Comparison of ENCODE assay signal across 22 cellular contexts in the genomic region with DNA sequence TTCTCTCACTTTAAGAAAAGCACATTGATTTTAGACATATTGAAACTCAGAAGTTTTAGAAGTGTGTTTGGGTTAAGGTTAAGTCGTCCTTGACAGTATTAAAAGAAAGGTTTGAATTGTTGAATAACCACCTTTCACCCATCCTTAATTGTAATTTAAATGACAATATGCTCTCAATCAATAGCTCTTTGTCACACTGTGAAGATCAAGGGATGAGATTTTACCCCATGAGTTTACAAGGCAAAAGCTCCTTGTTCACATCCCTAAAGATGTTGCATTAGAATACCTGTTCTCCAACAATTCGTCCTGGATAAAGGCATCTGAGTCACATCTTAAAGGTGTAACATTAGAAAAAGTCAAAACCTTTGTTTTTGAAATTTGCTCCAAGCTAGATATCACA.
"Had no signal": no experiment of that assay in that cellular context is flagged by ENCODE, and none has a peak within 500 bp of the region (broad histone marks: within the 10 kb centered on the region; RNA-seq: fewer than 3 reads in every experiment).

No MANE protein-coding gene starts in this region.

- H3K4me3 Mint-ChIP-seq: memory B cell; mesothelial cell of epicardium; naive B cell; natural killer cell treated with Interleukin-12 subunit alpha and Interleukin-12 subunit beta and Interleukin-15 and Interleukin-18, amount 100 ng/mL, for 72 hours; neural crest cell; stimulated activated memory B cell treated with anti-CD40 and anti-IgM and Interleukin-4, amounts not matched to agents 10 μg/mL and 1 μg/mL and 100 μg/mL, for 72 hours had no signal

- H2AFZ ChIP-seq: parathyroid adenoma had no signal

- H3K27ac ChIP-seq: parathyroid adenoma, right lobe of liver, testis, tibial nerve, upper lobe of left lung had no signal

- H3K9me3 Mint-ChIP-seq: memory B cell; mesothelial cell of epicardium; natural killer cell treated with Interleukin-12 subunit alpha and Interleukin-12 subunit beta and Interleukin-15 and Interleukin-18, amount 100 ng/mL, for 72 hours; neural crest cell; stimulated activated memory B cell treated with anti-CD40 and anti-IgM and Interleukin-4, amounts not matched to agents 10 μg/mL and 1 μg/mL and 100 μg/mL, for 72 hours had no signal

- H3K4me1 Mint-ChIP-seq: memory B cell; naive B cell; stimulated activated memory B cell treated with anti-CD40 and anti-IgM and Interleukin-4, amounts not matched to agents 10 μg/mL and 1 μg/mL and 100 μg/mL, for 72 hours had no signal

- H3K4me1 ChIP-seq: parathyroid adenoma, right lobe of liver, testis, tibial nerve had no signal

- H3K9me3 ChIP-seq: mucosa of descending colon, right lobe of liver, testis, tibial nerve, upper lobe of left lung had no signal

- DNase-seq: cerebellar nuclear complex; cortex of kidney; kidney; mucosa of descending colon; naive B cell; right lobe of liver; small intestine; stimulated activated CD4-positive, alpha-beta T cell treated with anti-CD3 and anti-CD28 coated beads, Interleukin-15, amount 100 ng/mL, for 24 hours; stimulated activated CD4-positive, alpha-beta T cell treated with anti-CD3 and anti-CD28 coated beads, Interleukin-4, amount 100 ng/mL, for 24 hours; stimulated activated naive CD8-positive, alpha-beta T cell treated with anti-CD3 and anti-CD28 coated beads, Interleukin-15, Interleukin-2, amounts not matched to agents 100 U/mL and 50 U/mL, for 24 hours; testis; upper lobe of left lung had no signal

- H3K79me2 ChIP-seq: parathyroid adenoma had no signal

- H3K36me3 Mint-ChIP-seq: memory B cell; mesothelial cell of epicardium; naive B cell; natural killer cell treated with Interleukin-12 subunit alpha and Interleukin-12 subunit beta and Interleukin-15 and Interleukin-18, amount 100 ng/mL, for 72 hours; stimulated activated memory B cell treated with anti-CD40 and anti-IgM and Interleukin-4, amounts not matched to agents 10 μg/mL and 1 μg/mL and 100 μg/mL, for 72 hours had no signal

- H3K9ac ChIP-seq: parathyroid adenoma had no signal

- H3K27ac Mint-ChIP-seq: memory B cell; mesothelial cell of epicardium; naive B cell; natural killer cell treated with Interleukin-12 subunit alpha and Interleukin-12 subunit beta and Interleukin-15 and Interleukin-18, amount 100 ng/mL, for 72 hours; progenitor cell of endocrine pancreas; stimulated activated memory B cell treated with anti-CD40 and anti-IgM and Interleukin-4, amounts not matched to agents 10 μg/mL and 1 μg/mL and 100 μg/mL, for 72 hours had no signal

- H3K4me3 ChIP-seq: lung, mucosa of descending colon, right lobe of liver, testis, tibial nerve, upper lobe of left lung had no signal

- H3K27me3 ChIP-seq: right lobe of liver, testis, tibial nerve, upper lobe of left lung had no signal

- ATAC-seq: left lobe of liver; mucosa of descending colon; natural killer cell treated with Interleukin-12 subunit alpha and Interleukin-12 subunit beta and Interleukin-15 and Interleukin-18, amount 100 ng/mL, for 72 hours; right lobe of liver; stimulated activated memory B cell treated with anti-CD40 and anti-IgM and Interleukin-4, amounts not matched to agents 10 μg/mL and 1 μg/mL and 100 μg/mL, for 72 hours; stimulated activated naive CD8-positive, alpha-beta T cell treated with anti-CD3 and anti-CD28 coated beads, Interleukin-15, Interleukin-2, amounts not matched to agents 100 U/mL and 50 U/mL, for 24 hours had no signal

- H3K36me3 ChIP-seq: right lobe of liver, tibial nerve, upper lobe of left lung had no signal
